Comparison of ENCODE assay signal across 23 cellular contexts in genomic region chr18:45353530-45353929, GRCh38.
DNase-seq lines count a peak whose midpoint lies in the region; ATAC-seq and TF ChIP-seq lines count a peak whose summit lies in the region.
"Had no signal": no experiment of that assay in that cellular context is flagged by ENCODE, and none has a peak within 500 bp of the region (broad histone marks: within the 10 kb centered on the region; RNA-seq: fewer than 3 reads in every experiment).

No MANE protein-coding gene starts in this region.

- POLR2A ChIA-PET in MCF 10A (lab: Yijun Ruan, JAX) = no interaction called here

- no peaks in the 10 kb centered on the region for H3K36me3 Mint-ChIP-seq in MCF 10A (ENCODE audit: insufficient read depth, unreplicated experiment)

- no peaks in the 10 kb centered on the region for H3K27me3 Mint-ChIP-seq in MCF 10A (ENCODE audit: insufficient read depth, unreplicated experiment)

- peaks cover 22% of the 10 kb centered on the region for H3K4me1 Mint-ChIP-seq in MCF 10A (ENCODE audit: insufficient read depth, unreplicated experiment)
- H3K4me1 Mint-ChIP-seq: activated B cell treated with CpG ODN at 0.5 μM for 24 hours had no signal

- peak; percentile 57 for DNase-seq in MCF 10A (ENCODE audit: unreplicated experiment)
- no peak for DNase-seq in breast epithelium (ENCODE audit: low spot score in 2 of 2)
- peak; percentile 84 for DNase-seq in mammary epithelial cell
- peak; percentile 39 for DNase-seq in kidney tubule cell (ENCODE audit: low spot score)
- DNase-seq in DMS79 treated with DMSO at 0.1 percent for 48 hours (lab: John Stamatoyannopoulos, UW) = no peak
- DNase-seq in stimulated activated CD4-positive, alpha-beta T cell treated with anti-CD3 and anti-CD28 coated beads, Interleukin-4, amount 100 ng/mL, for 4 hours = no peak
- no peak for DNase-seq in KG1 (lab: John Stamatoyannopoulos, UW)
- DNase-seq: 8988T; activated B cell treated with CpG ODN at 0.5 μM for 24 hours; activated CD4-positive, alpha-beta T cell treated with anti-CD3 and anti-CD28 coated beads, Interleukin-2, amount 50 U/mL, for 4 hours; activated CD8-positive, alpha-beta memory T cell treated with anti-CD3 and anti-CD28 coated beads, Interleukin-2, amount 50 U/mL, for 4 hours; activated effector memory CD4-positive, alpha-beta T cell treated with Interleukin-2 at 50 U/mL for 16 hours; EL; GOT3; NCI-H1436; NCI-H526; stimulated activated CD4-positive, alpha-beta T cell treated with anti-CD3 and anti-CD28 coated beads, Interleukin-12 subunit alpha, Interleukin-12 subunit beta, amount 100 ng/mL, for 4 hours; stomach; T1000 had no signal

- H3K27ac ChIP-seq in breast epithelium (no peak overlapping the region), mammary epithelial cell (ENCODE audit: insufficient read depth, low read depth, low read length) (peak overlapping the region; percentile 46)
- H3K27ac ChIP-seq: C4-2B, stomach, tibial nerve had no signal

- H4K20me1 ChIP-seq in mammary epithelial cell (ENCODE audit: insufficient read depth, low read length) = no peaks in the 10 kb centered on the region

- H3K4me3 Mint-ChIP-seq in MCF 10A (ENCODE audit: unreplicated experiment) = no peak overlapping the region
- H3K4me3 Mint-ChIP-seq: activated B cell treated with CpG ODN at 0.5 μM for 24 hours had no signal

- WGBS in mammary epithelial cell (ENCODE audit: low coverage, missing lambda C conversion rate) = 7% methylated on average over 2 of the region's 2 CpGs

- no peak overlapping the region for H3K4me2 ChIP-seq in mammary epithelial cell (ENCODE audit: insufficient read depth, low read depth, low read length)

- no TSS peak for BruUV-seq in MCF 10A (replicated peaks; lab: Mats Ljungman, UMichigan)
- no TSS peak for BruUV-seq in mammary epithelial cell (replicated peaks; lab: Mats Ljungman, UMichigan)

- CTCF ChIA-PET in MCF 10A (lab: Yijun Ruan, JAX) = interaction anchor here (1.0 kb wide), 1 partner anchor 31 kb away, joined by 6 read pairs; no protein-coding TSS in a partner anchor
- CTCF ChIA-PET in mammary epithelial cell (lab: Charles Lee; ENCODE audit: low non-redundant PET) = no interaction called here

- H3K27ac Mint-ChIP-seq in MCF 10A (ENCODE audit: low read depth, unreplicated experiment) = no peak overlapping the region
- H3K27ac Mint-ChIP-seq: activated B cell treated with CpG ODN at 0.5 μM for 24 hours had no signal

- no peaks in the 10 kb centered on the region for H3K9me3 Mint-ChIP-seq in MCF 10A (ENCODE audit: unreplicated experiment)
- H3K9me3 Mint-ChIP-seq: activated B cell treated with CpG ODN at 0.5 μM for 24 hours had no signal

- no peak overlapping the region for H3K9ac ChIP-seq in mammary epithelial cell (ENCODE audit: insufficient read depth, low read length)

- dilution Hi-C loops in mammary epithelial cell (cut with HindIII; ENCODE audit: low sequenced_read_pairs) = no loop called here

- no peak for ATAC-seq in GM21717 (IDR thresholded peaks at IDR 0.05; ENCODE audit: unreplicated experiment)
- ATAC-seq: Right ventricle myocardium inferior had no signal

- peak overlapping the region; percentile 14 for H2AFZ ChIP-seq in mammary epithelial cell (ENCODE audit: low read depth, low read length)

- no peaks in the 10 kb centered on the region for H3K4me1 ChIP-seq in breast epithelium
- H3K4me1 ChIP-seq in mammary epithelial cell (ENCODE audit: insufficient read depth, low read length) = peaks cover 13% of the 10 kb centered on the region
- H3K4me1 ChIP-seq: stomach, tibial nerve had no signal

- in situ Hi-C loops in mammary epithelial cell (cut with MboI; ENCODE audit: low sequenced_read_pairs in 2 of 2) = no loop called here

- H3K79me2 ChIP-seq in mammary epithelial cell (ENCODE audit: insufficient read depth, low read length) = no peaks in the 10 kb centered on the region

- H3K4me3 ChIP-seq in breast epithelium (no peak overlapping the region), mammary epithelial cell (replicated peaks in 1 of 3; ENCODE audit: insufficient read depth in 1 of 3, low read depth in 2 of 3, low read length in 3 of 3) (no peak overlapping the region)
- H3K4me3 ChIP-seq: stomach, tibial nerve had no signal

- intact Hi-C loops in MCF 10A (cut with micrococcal nuclease) = loop anchor here (1.0 kb wide), 1 partner anchor 29 kb away; no protein-coding TSS in a partner anchor
- intact Hi-C loops in breast epithelium (cut with DNase I; ENCODE audit: low total_unique reads) = no loop called here
- intact Hi-C loops in mammary epithelial cell (cut with micrococcal nuclease) = no loop called here

- H3K9me3 ChIP-seq in breast epithelium (no peaks in the 10 kb centered on the region), mammary epithelial cell (replicated peaks; ENCODE audit: insufficient read depth, low read length) (no peaks in the 10 kb centered on the region)
- H3K9me3 ChIP-seq: stomach, tibial nerve had no signal

- no peak for TF ChIP-seq POLR2A in breast epithelium (IDR thresholded peaks at IDR 0.05)

- H3K27me3 ChIP-seq in breast epithelium (no peaks in the 10 kb centered on the region), mammary epithelial cell (ENCODE audit: insufficient read depth, low read length) (no peaks in the 10 kb centered on the region)
- H3K27me3 ChIP-seq: stomach, tibial nerve had no signal

- TF ChIP-seq CTCF in MCF 10A (IDR thresholded peaks at IDR 0.05; ENCODE audit: unreplicated experiment) = no peak
- no peak for TF ChIP-seq CTCF in breast epithelium (IDR thresholded peaks at IDR 0.05)
- TF ChIP-seq CTCF in mammary epithelial cell (conservative IDR thresholded peaks at IDR 0.05 in 1 of 2, IDR thresholded peaks at IDR 0.05 in 1 of 2; ENCODE audit: extremely low read depth in 1 of 2, insufficient read depth in 1 of 2, low read depth in 1 of 2, low read length in 2 of 2) = no peak

- no peaks in the 10 kb centered on the region for H3K36me3 ChIP-seq in breast epithelium
- H3K36me3 ChIP-seq in mammary epithelial cell (ENCODE audit: insufficient read depth, low read length) = no peaks in the 10 kb centered on the region
- H3K36me3 ChIP-seq: stomach, tibial nerve had no signal

Comparison
In these comparisons a context has a peak if more than half of its experiments do, and no peak if none do; other contexts are left out.
1. DNase-seq: peak in MCF 10A (single experiment), mammary epithelial cell (single experiment) and kidney tubule cell (single experiment); none in breast epithelium (0 of 2), DMS79 treated with DMSO at 0.1 percent for 48 hours (single experiment), stimulated activated CD4-positive, alpha-beta T cell treated with anti-CD3 and anti-CD28 coated beads, Interleukin-4, amount 100 ng/mL, for 4 hours (0 of 2) and KG1 (single experiment).